Comparison of ENCODE assay signal across 10 cellular contexts in the genomic region with DNA sequence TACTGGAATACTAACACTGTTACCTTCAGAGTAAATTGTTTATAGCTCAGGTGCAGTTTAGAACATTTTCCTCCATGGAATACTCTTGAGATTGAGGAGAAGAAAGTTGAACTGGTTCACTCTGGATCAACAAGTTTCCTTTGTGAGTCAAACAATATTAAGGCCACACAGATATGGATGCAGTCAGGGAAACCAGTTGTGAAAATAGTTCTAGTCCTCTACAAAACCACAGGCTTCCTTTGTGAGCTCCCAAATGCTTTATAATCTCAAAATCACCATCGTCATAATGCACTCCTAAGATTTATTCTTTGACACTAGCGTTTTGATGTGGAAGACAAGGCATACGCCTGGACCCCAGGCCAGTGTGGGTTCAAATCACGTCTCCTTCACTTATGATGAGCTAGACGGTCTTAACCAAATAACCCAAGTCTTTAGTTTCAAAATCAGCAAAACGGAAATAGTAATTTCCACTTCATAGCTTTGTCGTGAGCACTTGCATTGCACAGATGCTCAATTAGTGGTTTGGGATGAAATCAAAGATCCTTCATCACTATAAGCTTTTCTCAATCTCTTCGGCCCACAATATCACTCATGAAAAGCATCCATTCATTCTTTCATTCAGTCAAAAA.
DNase-seq lines count a peak whose midpoint lies in the region; ATAC-seq and FAIRE-seq lines count a peak whose summit lies in the region.
"Had no signal": no experiment of that assay in that cellular context is flagged by ENCODE, and none has a peak within 500 bp of the region (broad histone marks: within the 10 kb centered on the region; RNA-seq: fewer than 3 reads in every experiment).

No MANE protein-coding gene starts in this region.

- peaks cover 32% of the 10 kb centered on the region for H3K4me1 Mint-ChIP-seq in stimulated activated effector memory CD8-positive, alpha-beta T cell treated with anti-CD3 and anti-CD28 coated beads, Interleukin-12 subunit alpha, Interleukin-12 subunit beta, amount 100 ng/mL, for 72 hours

- no peak for FAIRE-seq in GM19239 (lab: Jason Lieb, UNC)

- H3K9me3 Mint-ChIP-seq in stimulated activated effector memory CD8-positive, alpha-beta T cell treated with anti-CD3 and anti-CD28 coated beads, Interleukin-12 subunit alpha, Interleukin-12 subunit beta, amount 100 ng/mL, for 72 hours: no peaks in the 10 kb centered on the region

- no peak overlapping the region for H3K4me3 Mint-ChIP-seq in stimulated activated effector memory CD8-positive, alpha-beta T cell treated with anti-CD3 and anti-CD28 coated beads, Interleukin-12 subunit alpha, Interleukin-12 subunit beta, amount 100 ng/mL, for 72 hours

- ATAC-seq in GM18498 (IDR thresholded peaks at IDR 0.05; ENCODE audit: unreplicated experiment) (peak; percentile 39), HG03066 (IDR thresholded peaks at IDR 0.05; ENCODE audit: low read depth, unreplicated experiment) (peak; percentile 30)
- peak; percentile 82 for ATAC-seq in stimulated activated effector memory CD8-positive, alpha-beta T cell treated with anti-CD3 and anti-CD28 coated beads, Interleukin-12 subunit alpha, Interleukin-12 subunit beta, amount 100 ng/mL, for 72 hours

- H3K27ac Mint-ChIP-seq in stimulated activated effector memory CD8-positive, alpha-beta T cell treated with anti-CD3 and anti-CD28 coated beads, Interleukin-12 subunit alpha, Interleukin-12 subunit beta, amount 100 ng/mL, for 72 hours: no peak overlapping the region

- H3K36me3 Mint-ChIP-seq in stimulated activated effector memory CD8-positive, alpha-beta T cell treated with anti-CD3 and anti-CD28 coated beads, Interleukin-12 subunit alpha, Interleukin-12 subunit beta, amount 100 ng/mL, for 72 hours: no peaks in the 10 kb centered on the region

- DNase-seq in fibroblast of peridontal ligament (ENCODE audit: extremely low read depth): peak; percentile 68
- DNase-seq in stimulated activated effector memory CD8-positive, alpha-beta T cell treated with anti-CD3 and anti-CD28 coated beads, Interleukin-12 subunit alpha, Interleukin-12 subunit beta, amount 100 ng/mL, for 72 hours (ENCODE audit: low spot score in 2 of 2): no peak
- no peak for DNase-seq in dermis blood vessel endothelial cell
- DNase-seq in HPDE6-E6E7 (ENCODE audit: extremely low spot score): no peak
- no peak for DNase-seq in GM19239 (ENCODE audit: insufficient read length, low spot score)
- DNase-seq in retina: no peak
- DNase-seq: HCEC 1CT, NCI-H524 had no signal

Comparison
In these comparisons a context has a peak if more than half of its experiments do, and no peak if none do; other contexts are left out.
1. ATAC-seq: peak in every context shown above with its lines; median percentile 82 in stimulated activated effector memory CD8-positive, alpha-beta T cell treated with anti-CD3 and anti-CD28 coated beads, Interleukin-12 subunit alpha, Interleukin-12 subunit beta, amount 100 ng/mL, for 72 hours; 39 in GM18498; 30 in HG03066.